In genomic region chr3:43855674-43856299, GRCh38 we compare ENCODE assay signal across 8 cellular contexts.
A peak's percentile ranks its signal among the peaks of the same experiment; 100 is the strongest.
DNase-seq lines count a peak whose midpoint lies in the region; ATAC-seq and TF ChIP-seq lines count a peak whose summit lies in the region.

No MANE protein-coding gene starts in this region.

- no peaks in the 10 kb centered on the region for H3K4me1 Mint-ChIP-seq in activated CD8-positive, alpha-beta memory T cell treated with anti-CD3 and anti-CD28 coated beads, Interleukin-2, amount 10 ng/mL, durations not matched to agents 7 days and 5 days

- no peaks in the 10 kb centered on the region for H3K36me3 Mint-ChIP-seq in activated CD8-positive, alpha-beta memory T cell treated with anti-CD3 and anti-CD28 coated beads, Interleukin-2, amount 10 ng/mL, durations not matched to agents 7 days and 5 days

- peaks cover 57% of the 10 kb centered on the region for H3K27me3 Mint-ChIP-seq in activated CD8-positive, alpha-beta memory T cell treated with anti-CD3 and anti-CD28 coated beads, Interleukin-2, amount 10 ng/mL, durations not matched to agents 7 days and 5 days

- 42% methylated on average over 3 of the region's 3 CpGs for WGBS in suprapubic skin

- no peak overlapping the region for H3K27ac Mint-ChIP-seq in activated CD8-positive, alpha-beta memory T cell treated with anti-CD3 and anti-CD28 coated beads, Interleukin-2, amount 10 ng/mL, durations not matched to agents 7 days and 5 days

- no peak overlapping the region for H3K27ac ChIP-seq in suprapubic skin

- H3K9me3 ChIP-seq in suprapubic skin: no peaks in the 10 kb centered on the region

- no peaks in the 10 kb centered on the region for H3K9me3 Mint-ChIP-seq in activated CD8-positive, alpha-beta memory T cell treated with anti-CD3 and anti-CD28 coated beads, Interleukin-2, amount 10 ng/mL, durations not matched to agents 7 days and 5 days (ENCODE audit: low read depth)

- ATAC-seq in GM21529 (IDR thresholded peaks at IDR 0.05; ENCODE audit: unreplicated experiment) (peak; percentile 71), HG03342 (IDR thresholded peaks at IDR 0.05; ENCODE audit: unreplicated experiment) (no peak)
- ATAC-seq in activated CD8-positive, alpha-beta memory T cell treated with anti-CD3 and anti-CD28 coated beads, Interleukin-2, amount 10 ng/mL, durations not matched to agents 7 days and 5 days: peak; percentile 60

- no peaks in the 10 kb centered on the region for H3K4me1 ChIP-seq in suprapubic skin

- H3K4me3 ChIP-seq in suprapubic skin: no peak overlapping the region

- no peak for TF ChIP-seq EP300 in suprapubic skin (IDR thresholded peaks at IDR 0.05)

- peak in 1 of 2 donors; percentile 42 for TF ChIP-seq CTCF in suprapubic skin (IDR thresholded peaks at IDR 0.05)

- DNase-seq in COLO668 (lab: John Stamatoyannopoulos, UW; ENCODE audit: unreplicated experiment) (peak; percentile 58), NCI-H345 (lab: John Stamatoyannopoulos, UW) (peak; percentile 52), fibroblast of peridontal ligament (ENCODE audit: extremely low read depth) (peak; percentile 54), occipital lobe (lab: John Stamatoyannopoulos, UW) (peak; percentile 53), suprapubic skin (ENCODE audit: low spot score in 2 of 2) (no peak)
- peak; percentile 61 for DNase-seq in activated CD8-positive, alpha-beta memory T cell treated with anti-CD3 and anti-CD28 coated beads, Interleukin-2, amount 10 ng/mL, durations not matched to agents 7 days and 5 days

- H3K36me3 ChIP-seq in suprapubic skin: no peaks in the 10 kb centered on the region

- CTCF ChIA-PET in activated CD8-positive, alpha-beta memory T cell treated with anti-CD3 and anti-CD28 coated beads, Interleukin-2, amount 10 ng/mL, durations not matched to agents 7 days and 5 days (lab: Charles Lee): interaction anchor here (0.8 to 2.3 kb wide), 8 partner anchors 9 to 351 kb away, joined by 3 to 9 read pairs (median 4); no protein-coding TSS in a partner anchor

- H3K27me3 ChIP-seq in suprapubic skin: peaks cover 51% of the 10 kb centered on the region

- no peak for TF ChIP-seq POLR2A in suprapubic skin (IDR thresholded peaks at IDR 0.05)

- no peak overlapping the region for H3K4me3 Mint-ChIP-seq in activated CD8-positive, alpha-beta memory T cell treated with anti-CD3 and anti-CD28 coated beads, Interleukin-2, amount 10 ng/mL, durations not matched to agents 7 days and 5 days

Comparison
In these comparisons a context has a peak if more than half of its experiments do, and no peak if none do; other contexts are left out.
1. DNase-seq: peak in COLO668 (single experiment), NCI-H345 (single experiment), activated CD8-positive, alpha-beta memory T cell treated with anti-CD3 and anti-CD28 coated beads, Interleukin-2, amount 10 ng/mL, durations not matched to agents 7 days and 5 days (single experiment), fibroblast of peridontal ligament (single experiment) and occipital lobe (single experiment); none in suprapubic skin (0 of 2).